Comparison of ENCODE assay signal across 8 cellular contexts in the genomic region with DNA sequence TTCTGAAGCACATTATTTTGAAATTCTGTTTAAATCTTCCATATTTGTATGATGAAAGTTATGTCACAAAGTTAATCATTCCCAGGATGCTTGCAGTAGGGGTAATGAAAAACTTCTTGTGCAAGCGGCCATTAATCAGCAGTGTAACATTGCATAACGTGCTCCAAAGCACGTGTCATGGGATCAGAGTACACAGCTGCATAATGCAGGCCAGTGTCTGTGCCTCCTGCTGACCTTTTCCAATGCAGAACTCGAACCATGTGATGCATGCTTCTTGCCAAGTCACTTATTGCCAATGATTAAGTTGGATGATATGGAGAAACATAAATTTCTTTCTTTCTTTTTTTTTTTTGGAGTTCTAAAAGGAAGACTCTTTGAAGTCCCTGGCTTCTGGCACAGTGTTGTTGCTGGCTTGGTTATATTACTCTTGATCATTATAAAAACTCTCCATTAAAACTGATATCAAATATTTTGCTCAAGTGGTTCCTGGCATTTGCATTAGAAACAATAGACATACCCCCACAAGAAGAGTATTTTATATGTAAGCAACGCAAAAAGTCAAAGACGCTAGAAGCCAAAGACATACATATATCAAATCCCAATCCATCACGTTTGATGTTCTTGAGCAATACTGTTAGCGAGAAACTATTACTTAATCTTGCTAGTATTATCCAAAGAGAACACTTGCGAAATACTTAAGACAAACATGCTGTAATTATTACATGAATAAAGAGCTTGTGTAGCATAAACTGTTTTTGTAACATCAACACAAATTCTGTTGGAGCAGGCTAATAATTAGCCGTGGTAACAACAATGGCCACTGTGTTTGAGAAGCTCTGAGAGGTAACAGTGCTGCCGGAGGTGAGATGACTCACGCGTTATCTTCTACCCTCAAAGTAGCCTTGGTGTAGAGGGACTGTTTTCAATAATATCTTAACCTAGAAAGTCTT.
DNase-seq lines count a peak whose midpoint lies in the region; ATAC-seq and TF ChIP-seq lines count a peak whose summit lies in the region.

No MANE protein-coding gene starts in this region.

- CTCF ChIA-PET in activated CD4-positive, alpha-beta T cell treated with anti-CD3 and anti-CD28 coated beads for 36 hours (lab: Charles Lee) = no interaction called here

- H3K27me3 ChIP-seq in adipocyte (replicated peaks; ENCODE audit: control insufficient read depth, insufficient read depth, low read length) (no peaks in the 10 kb centered on the region), endodermal cell (ENCODE audit: control insufficient read depth, insufficient read depth, low read length, poor library complexity, severe bottlenecking) (peaks cover 17% of the 10 kb centered on the region)

- H3K9me3 ChIP-seq in adipocyte (ENCODE audit: control insufficient read depth, low read length) (peaks cover 15% of the 10 kb centered on the region), endodermal cell (ENCODE audit: control insufficient read depth, low read length) (peaks cover 11% of the 10 kb centered on the region)

- H3K36me3 ChIP-seq in adipocyte (ENCODE audit: control insufficient read depth, insufficient read depth, low read length, severe bottlenecking) (no peaks in the 10 kb centered on the region), endodermal cell (ENCODE audit: control insufficient read depth, insufficient read depth, low read length) (no peaks in the 10 kb centered on the region)

- peak overlapping the region; percentile 68 for H3K4me3 ChIP-seq in adipocyte (ENCODE audit: low read length)
- H3K4me3 ChIP-seq in endodermal cell (ENCODE audit: low read length) = no peak overlapping the region

- no peaks in the 10 kb centered on the region for H3K27me3 Mint-ChIP-seq in activated CD4-positive, alpha-beta T cell treated with anti-CD3 and anti-CD28 coated beads for 36 hours
- H3K27me3 Mint-ChIP-seq in stimulated activated naive B cell treated with anti-CD40 and anti-IgM and Interleukin-4, amounts not matched to agents 10 μg/mL and 1 μg/mL and 100 μg/mL, for 72 hours = no peaks in the 10 kb centered on the region
- peaks cover 29% of the 10 kb centered on the region for H3K27me3 Mint-ChIP-seq in endodermal cell (ENCODE audit: insufficient read depth)

- DNase-seq in activated CD4-positive, alpha-beta T cell treated with anti-CD3 and anti-CD28 coated beads for 36 hours = no peak
- no peak for DNase-seq in activated CD4-positive, alpha-beta T cell treated with anti-CD3 and anti-CD28 coated beads for 48 hours
- DNase-seq in adipocyte (ENCODE audit: low read depth) (peak; percentile 94), inferior parietal cortex (ENCODE audit: extremely low spot score) (peak; percentile 72), endodermal cell (no peak)
- DNase-seq in stimulated activated naive B cell treated with anti-CD40 and anti-IgM and Interleukin-4, amounts not matched to agents 10 μg/mL and 1 μg/mL and 100 μg/mL, for 72 hours = no peak
- DNase-seq in activated CD4-positive, alpha-beta T cell treated with anti-CD3 and anti-CD28 coated beads, Interleukin-2, amount 50 U/mL, for 48 hours = no peak
- DNase-seq in central memory CD4-positive, alpha-beta T cell = no peak

- H3K4me1 Mint-ChIP-seq in activated CD4-positive, alpha-beta T cell treated with anti-CD3 and anti-CD28 coated beads for 36 hours = peaks cover 80% of the 10 kb centered on the region
- peaks cover 44 to 90% of the 10 kb centered on the region in 2 donors for H3K4me1 Mint-ChIP-seq in stimulated activated naive B cell treated with anti-CD40 and anti-IgM and Interleukin-4, amounts not matched to agents 10 μg/mL and 1 μg/mL and 100 μg/mL, for 72 hours
- H3K4me1 Mint-ChIP-seq in endodermal cell = peaks cover 20% of the 10 kb centered on the region

- intact Hi-C loops in activated CD4-positive, alpha-beta T cell treated with anti-CD3 and anti-CD28 coated beads for 36 hours (cut with DNase I, micrococcal nuclease) = loop anchor here (10.0 kb wide), 2 partner anchors 283 to 1773 kb away; no protein-coding TSS in a partner anchor

- no peak for TF ChIP-seq CTCF in endodermal cell (conservative IDR thresholded peaks at IDR 0.05)

- ATAC-seq in activated CD4-positive, alpha-beta T cell treated with anti-CD3 and anti-CD28 coated beads for 36 hours = no peak
- ATAC-seq in stimulated activated naive B cell treated with anti-CD40 and anti-IgM and Interleukin-4, amounts not matched to agents 10 μg/mL and 1 μg/mL and 100 μg/mL, for 72 hours (replicated peaks) = no peak

- H3K36me3 Mint-ChIP-seq in activated CD4-positive, alpha-beta T cell treated with anti-CD3 and anti-CD28 coated beads for 36 hours (ENCODE audit: low read depth) = peaks cover 56% of the 10 kb centered on the region
- H3K36me3 Mint-ChIP-seq in stimulated activated naive B cell treated with anti-CD40 and anti-IgM and Interleukin-4, amounts not matched to agents 10 μg/mL and 1 μg/mL and 100 μg/mL, for 72 hours = peaks cover 19 to 44% of the 10 kb centered on the region in 2 donors
- H3K36me3 Mint-ChIP-seq in endodermal cell (ENCODE audit: low read depth) = peaks cover 5% of the 10 kb centered on the region

- peaks cover 55% of the 10 kb centered on the region for H3K4me1 ChIP-seq in adipocyte (ENCODE audit: control insufficient read depth, insufficient read depth, low read length)
- peaks cover under 1% of the 10 kb centered on the region for H3K4me1 ChIP-seq in endodermal cell (ENCODE audit: control insufficient read depth, insufficient read depth, low read length)

- H3K9ac ChIP-seq in adipocyte (ENCODE audit: low read length) (peak overlapping the region; percentile 75), endodermal cell (ENCODE audit: extremely low read depth, low read length, poor library complexity, severe bottlenecking) (no peak overlapping the region)

- WGBS in endodermal cell (ENCODE audit: insufficient coverage in 1 of 2, insufficient read length in 1 of 2), 2 experiments = 70 to 86% methylated on average over 7 to 13 of the region's 13 CpGs

- no peak overlapping the region for H3K27ac ChIP-seq in endodermal cell (ENCODE audit: low read depth, low read length)

- POLR2A ChIA-PET in activated CD4-positive, alpha-beta T cell treated with anti-CD3 and anti-CD28 coated beads for 36 hours (lab: Charles Lee) = interaction anchor here (0.6 to 6.5 kb wide), 4 partner anchors 9 to 222 kb away, joined by 3 to 69 read pairs (median 4); no protein-coding TSS in a partner anchor

- peak overlapping the region; percentile 94 for H3K27ac Mint-ChIP-seq in activated CD4-positive, alpha-beta T cell treated with anti-CD3 and anti-CD28 coated beads for 36 hours
- H3K27ac Mint-ChIP-seq in stimulated activated naive B cell treated with anti-CD40 and anti-IgM and Interleukin-4, amounts not matched to agents 10 μg/mL and 1 μg/mL and 100 μg/mL, for 72 hours = peak overlapping the region; percentile 9
- no peak overlapping the region for H3K27ac Mint-ChIP-seq in endodermal cell

- peaks cover 19% of the 10 kb centered on the region for H3K9me3 Mint-ChIP-seq in activated CD4-positive, alpha-beta T cell treated with anti-CD3 and anti-CD28 coated beads for 36 hours (ENCODE audit: low read depth)
- H3K9me3 Mint-ChIP-seq in stimulated activated naive B cell treated with anti-CD40 and anti-IgM and Interleukin-4, amounts not matched to agents 10 μg/mL and 1 μg/mL and 100 μg/mL, for 72 hours = peaks cover 7 to 16% of the 10 kb centered on the region in 2 donors
- H3K9me3 Mint-ChIP-seq in endodermal cell = peaks cover 23% of the 10 kb centered on the region

- H3K4me3 Mint-ChIP-seq in activated CD4-positive, alpha-beta T cell treated with anti-CD3 and anti-CD28 coated beads for 36 hours = no peak overlapping the region
- no peak overlapping the region for H3K4me3 Mint-ChIP-seq in stimulated activated naive B cell treated with anti-CD40 and anti-IgM and Interleukin-4, amounts not matched to agents 10 μg/mL and 1 μg/mL and 100 μg/mL, for 72 hours
- no peak overlapping the region for H3K4me3 Mint-ChIP-seq in endodermal cell

Comparison
In these comparisons a context has a peak if more than half of its experiments do, and no peak if none do; other contexts are left out.
1. DNase-seq: peak in adipocyte (single experiment) and inferior parietal cortex (single experiment); none in activated CD4-positive, alpha-beta T cell treated with anti-CD3 and anti-CD28 coated beads for 36 hours (single experiment), activated CD4-positive, alpha-beta T cell treated with anti-CD3 and anti-CD28 coated beads for 48 hours (single experiment), stimulated activated naive B cell treated with anti-CD40 and anti-IgM and Interleukin-4, amounts not matched to agents 10 μg/mL and 1 μg/mL and 100 μg/mL, for 72 hours (single experiment), endodermal cell (single experiment), activated CD4-positive, alpha-beta T cell treated with anti-CD3 and anti-CD28 coated beads, Interleukin-2, amount 50 U/mL, for 48 hours (0 of 2) and central memory CD4-positive, alpha-beta T cell (single experiment).